In genomic region chr17:28848667-28849066, GRCh38 we compare ENCODE assay signal across 8 cellular contexts. TPM values are rescaled to one million over a fixed set of nuclear protein-coding genes. Genes with fewer than 3 reads are reported as not detected.
A peak's percentile ranks its signal among the peaks of the same experiment; 100 is the strongest.
DNase-seq lines count a peak whose midpoint lies in the region; ATAC-seq and TF ChIP-seq lines count a peak whose summit lies in the region.
"Not testable (repeated sequence)": the region's sequence is repeated elsewhere in the genome, so short reads cannot be mapped to it uniquely, and the experiment has no call there.

No MANE protein-coding gene starts in this region.

- not testable (repeated sequence) for H3K4me1 ChIP-seq in DOHH2 (ENCODE audit: control insufficient read depth, low read length); left ventricle myocardium inferior; psoas muscle; stomach

- peak; percentile 59 for DNase-seq in KBM-7
- DNase-seq in SIG-M5 treated with dmso at 0.1 percent for 504 hours (lab: John Stamatoyannopoulos, UW; ENCODE audit: unreplicated experiment) = peak; percentile 28
- peak; percentile 76 for DNase-seq in activated CD8-positive, alpha-beta T cell treated with anti-CD3 and anti-CD28 coated beads, Interleukin-2, amount 10 ng/mL, durations not matched to agents 7 days and 5 days
- DNase-seq in brain microvascular endothelial cell = not testable (repeated sequence)
- DNase-seq in left ventricle myocardium inferior = peak; percentile 32
- peak; percentile 11 to 56 for DNase-seq in psoas muscle
- peak; percentile 56 for DNase-seq in stomach

- intact Hi-C loops in left ventricle myocardium inferior (cut with micrococcal nuclease); psoas muscle (cut with DNase I): not testable (repeated sequence)
- intact Hi-C loops in stomach (cut with DNase I; ENCODE audit: low total_unique reads) = loop anchor here (10.0 kb wide), 1 partner anchor 84 kb away; no protein-coding TSS in a partner anchor

- POLR2A ChIA-PET in activated CD8-positive, alpha-beta T cell treated with anti-CD3 and anti-CD28 coated beads, Interleukin-2, amount 10 ng/mL, durations not matched to agents 7 days and 5 days (lab: Charles Lee) = not testable (repeated sequence)

- H3K27ac ChIP-seq in DOHH2 (ENCODE audit: low read depth, low read length); brain microvascular endothelial cell; left ventricle myocardium inferior (replicated peaks); psoas muscle; stomach: not testable (repeated sequence)

- TF ChIP-seq POLR2A in stomach (IDR thresholded peaks at IDR 0.05) = not testable (repeated sequence)

- H3K4me1 Mint-ChIP-seq in activated CD8-positive, alpha-beta T cell treated with anti-CD3 and anti-CD28 coated beads, Interleukin-2, amount 10 ng/mL, durations not matched to agents 7 days and 5 days (ENCODE audit: low read depth) = not testable (repeated sequence)

- H3K27me3 ChIP-seq in DOHH2 (ENCODE audit: control insufficient read depth, low read length); brain microvascular endothelial cell (replicated peaks); left ventricle myocardium inferior (ENCODE audit: low read depth); psoas muscle (ENCODE audit: insufficient read depth in 3 of 3, low read length in 2 of 3); stomach: not testable (repeated sequence)

- not testable (repeated sequence) for H3K79me2 ChIP-seq in DOHH2 (ENCODE audit: control insufficient read depth, low read length)

- 85 to 88% (median 87%) methylated on average over 15 of the region's 15 CpGs for WGBS in psoas muscle, 3 donors
- 82 to 86% (median 84%) methylated on average over 13 to 15 of the region's 15 CpGs for WGBS in stomach, 5 donors

- not testable (repeated sequence) for H3F3A ChIP-seq in DOHH2 (ENCODE audit: control insufficient read depth, insufficient read depth)

- H3K36me3 ChIP-seq in DOHH2 (ENCODE audit: control insufficient read depth, low read length); brain microvascular endothelial cell (replicated peaks); left ventricle myocardium inferior; psoas muscle (ENCODE audit: insufficient read depth in 1 of 2, low read depth in 1 of 2); stomach: not testable (repeated sequence)

- not testable (repeated sequence) for H3K4me3 Mint-ChIP-seq in activated CD8-positive, alpha-beta T cell treated with anti-CD3 and anti-CD28 coated beads, Interleukin-2, amount 10 ng/mL, durations not matched to agents 7 days and 5 days

- H3K27me3 Mint-ChIP-seq in activated CD8-positive, alpha-beta T cell treated with anti-CD3 and anti-CD28 coated beads, Interleukin-2, amount 10 ng/mL, durations not matched to agents 7 days and 5 days (ENCODE audit: low read depth) = not testable (repeated sequence)

- H4K20me1 ChIP-seq in DOHH2 (ENCODE audit: control insufficient read depth, insufficient read depth, low read depth, low read length) = not testable (repeated sequence)

- not testable (repeated sequence) for H3K4me3 ChIP-seq in DOHH2 (ENCODE audit: low read length); brain microvascular endothelial cell (ENCODE audit: low read depth, low read length); left ventricle myocardium inferior; psoas muscle; stomach

- not testable (repeated sequence) for H3K36me3 Mint-ChIP-seq in activated CD8-positive, alpha-beta T cell treated with anti-CD3 and anti-CD28 coated beads, Interleukin-2, amount 10 ng/mL, durations not matched to agents 7 days and 5 days (ENCODE audit: low read depth)

- peak; percentile 77 for ATAC-seq in activated CD8-positive, alpha-beta T cell treated with anti-CD3 and anti-CD28 coated beads, Interleukin-2, amount 10 ng/mL, durations not matched to agents 7 days and 5 days
- ATAC-seq in psoas muscle = peak in 1 of 4 donors; percentile 35

- in situ Hi-C loops in KBM-7 (cut with MboI; ENCODE audit: low pct_unique_long_range_greater_than_20kb, low sequenced_read_pairs); brain microvascular endothelial cell (cut with HindIII; ENCODE audit: low pct_ligation_motif_present, low sequenced_read_pairs): not testable (repeated sequence)

- H3K9me3 ChIP-seq in DOHH2 (ENCODE audit: control insufficient read depth, insufficient read depth, low read length); left ventricle myocardium inferior (replicated peaks); psoas muscle; stomach: not testable (repeated sequence)

- TF ChIP-seq EP300 in stomach (IDR thresholded peaks at IDR 0.05) = not testable (repeated sequence)

- H3K9me2 ChIP-seq in DOHH2 (replicated peaks; ENCODE audit: control insufficient read depth, low read length) = not testable (repeated sequence)

- not testable (repeated sequence) for H3K9me3 Mint-ChIP-seq in activated CD8-positive, alpha-beta T cell treated with anti-CD3 and anti-CD28 coated beads, Interleukin-2, amount 10 ng/mL, durations not matched to agents 7 days and 5 days (ENCODE audit: insufficient read depth)

- not testable (repeated sequence) for H3K27ac Mint-ChIP-seq in activated CD8-positive, alpha-beta T cell treated with anti-CD3 and anti-CD28 coated beads, Interleukin-2, amount 10 ng/mL, durations not matched to agents 7 days and 5 days

- peak; percentile 65 for TF ChIP-seq CTCF in DOHH2 (IDR thresholded peaks at IDR 0.05; ENCODE audit: low read depth, low read length, poor library complexity, severe bottlenecking)
- TF ChIP-seq CTCF in brain microvascular endothelial cell (IDR thresholded peaks at IDR 0.05; ENCODE audit: low read depth, low read length, missing control alignments) = peak; percentile 46
- TF ChIP-seq CTCF in left ventricle myocardium inferior (IDR thresholded peaks at IDR 0.05; ENCODE audit: borderline replicate concordance) = peak; percentile 33
- TF ChIP-seq CTCF in psoas muscle (IDR thresholded peaks at IDR 0.05) = not testable (repeated sequence)
- TF ChIP-seq CTCF in stomach (IDR thresholded peaks at IDR 0.05) = peak in 3 of 7 experiments; percentile 15 to 41 (median 39)

- not testable (repeated sequence) for H3K4me2 ChIP-seq in DOHH2 (ENCODE audit: low read length)

- CTCF ChIA-PET in activated CD8-positive, alpha-beta T cell treated with anti-CD3 and anti-CD28 coated beads, Interleukin-2, amount 10 ng/mL, durations not matched to agents 7 days and 5 days (lab: Charles Lee) = interaction anchor here (0.6 to 2.3 kb wide), 28 partner anchors 10 to 259 kb away, joined by 3 to 13 read pairs (median 4); partner anchors contain the start of genes DHRS13 and FLOT2

RNA-seq across cellular contexts. Expression of gene FAM222B, which starts 6.1 kb away (rescaled TPM):
- total RNA-seq in activated CD8-positive, alpha-beta T cell treated with anti-CD3 and anti-CD28 coated beads, Interleukin-2, amount 10 ng/mL, durations not matched to agents 7 days and 5 days = 10 to 100 TPM; 15.4 to 17.1 TPM
- total RNA-seq in left ventricle myocardium inferior (17.5 TPM), psoas muscle (10 to 100 TPM; 25.3 to 52.9 (median 36.0) TPM), stomach (10 to 100 TPM in 3 of 5 donors, 1 to 10 TPM in 2; 5.5 to 29.6 (median 14.0) TPM)
- polyA plus RNA-seq in psoas muscle (10 to 100 TPM; 22.4 to 66.2 (median 32.2) TPM), stomach (1 to 10 TPM; 4.4 to 8.3 (median 6.6) TPM)

RNA-seq across cellular contexts. Expression of gene ERAL1, which starts 6.1 kb away (rescaled TPM):
- 10 to 100 TPM; 46.3 to 50.7 TPM for total RNA-seq in activated CD8-positive, alpha-beta T cell treated with anti-CD3 and anti-CD28 coated beads, Interleukin-2, amount 10 ng/mL, durations not matched to agents 7 days and 5 days
- 35.4 TPM for total RNA-seq in left ventricle myocardium inferior
- 10 to 100 TPM; 38.3 to 45.6 (median 43.4) TPM for total RNA-seq in psoas muscle
- polyA plus RNA-seq in psoas muscle = 10 to 100 TPM; 41.0 to 98.5 (median 58.8) TPM
- total RNA-seq in stomach = 10 to 100 TPM; 23.1 to 97.0 (median 60.0) TPM
- polyA plus RNA-seq in stomach = 10 to 100 TPM; 36.7 to 50.3 (median 42.6) TPM

RNA-seq across cellular contexts. Expression of gene FLOT2, which starts 48.9 kb away (rescaled TPM):
- 100 to 1,000 TPM; 197 to 198 TPM for total RNA-seq in activated CD8-positive, alpha-beta T cell treated with anti-CD3 and anti-CD28 coated beads, Interleukin-2, amount 10 ng/mL, durations not matched to agents 7 days and 5 days
- total RNA-seq in left ventricle myocardium inferior (84.2 TPM), psoas muscle (10 to 100 TPM; 40.8 to 81.1 (median 43.9) TPM), stomach (10 to 100 TPM; 19.5 to 80.5 (median 42.4) TPM)
- polyA plus RNA-seq in psoas muscle (10 to 100 TPM; 30.4 to 35.3 (median 34.0) TPM), stomach (10 to 100 TPM; 32.1 to 43.2 (median 37.0) TPM)

RNA-seq across cellular contexts. Expression of gene DHRS13, which starts 54.2 kb away (rescaled TPM):
- 10 to 100 TPM; 29.2 to 29.3 TPM for total RNA-seq in activated CD8-positive, alpha-beta T cell treated with anti-CD3 and anti-CD28 coated beads, Interleukin-2, amount 10 ng/mL, durations not matched to agents 7 days and 5 days
- total RNA-seq in left ventricle myocardium inferior (3.1 TPM), psoas muscle (1 to 10 TPM in 2 of 4 donors, under 1 TPM in 2; 0.48 to 2.1 (median 1.1) TPM), stomach (10 to 100 TPM in 2 of 5 donors, 1 to 10 TPM in 2, not detected in 1; 6.4 to 33.5 (median 9.3) TPM)
- polyA plus RNA-seq in psoas muscle (1 to 10 TPM; 1.1 to 2.7 (median 1.2) TPM), stomach (10 to 100 TPM in 1 of 3 donors, 1 to 10 TPM in 2; 4.4 to 13.4 (median 6.0) TPM)
